20 cellular contexts compared by ENCODE assay signal in genomic region chr2:46012618-46013240, GRCh38.
A peak's percentile ranks its signal among the peaks of the same experiment; 100 is the strongest.
DNase-seq lines count a peak whose midpoint lies in the region; ATAC-seq and TF ChIP-seq lines count a peak whose summit lies in the region.
"Had no signal": no experiment of that assay in that cellular context is flagged by ENCODE, and none has a peak within 500 bp of the region (broad histone marks: within the 10 kb centered on the region; RNA-seq: fewer than 3 reads in every experiment).

No MANE protein-coding gene starts in this region.

- no peak overlapping the region for H2AFZ ChIP-seq in mammary epithelial cell (ENCODE audit: low read depth, low read length)

- H3K27ac ChIP-seq in mammary epithelial cell (ENCODE audit: insufficient read depth, low read depth, low read length) (no peak overlapping the region), breast epithelium (no peak overlapping the region), upper lobe of left lung (peak overlapping the region in 3 of 4 donors; percentile 28 to 62 (median 43)), A673 (ENCODE audit: low read depth, low read length, poor library complexity, severe bottlenecking) (no peak overlapping the region)
- H3K27ac ChIP-seq: HL-60, RWPE1 had no signal

- no peak for ATAC-seq in upper lobe of left lung (ENCODE audit: low FRiP score in 2 of 2)
- ATAC-seq: PC-3 had no signal

- no peaks in the 10 kb centered on the region for H3K27me3 ChIP-seq in mammary epithelial cell (ENCODE audit: insufficient read depth, low read length)
- no peaks in the 10 kb centered on the region for H3K27me3 ChIP-seq in breast epithelium
- no peaks in the 10 kb centered on the region for H3K27me3 ChIP-seq in upper lobe of left lung
- H3K27me3 ChIP-seq in A673 (replicated peaks; ENCODE audit: insufficient read depth, low read depth, low read length, poor library complexity) = no peaks in the 10 kb centered on the region

- H3K27ac Mint-ChIP-seq in activated CD4-positive, alpha-beta memory T cell treated with anti-CD3 and anti-CD28 coated beads for 36 hours = peak overlapping the region; percentile 68
- peak overlapping the region; percentile 43 for H3K27ac Mint-ChIP-seq in endothelial cell (ENCODE audit: unreplicated experiment)
- H3K27ac Mint-ChIP-seq: CD4-positive, alpha-beta T cell; IgD-negative memory B cell had no signal

- TF ChIP-seq POLR2A in breast epithelium (IDR thresholded peaks at IDR 0.05) (no peak), upper lobe of left lung (IDR thresholded peaks at IDR 0.05) (no peak)

- H3K36me3 Mint-ChIP-seq in activated CD4-positive, alpha-beta memory T cell treated with anti-CD3 and anti-CD28 coated beads for 36 hours = peaks cover 3% of the 10 kb centered on the region
- peaks cover 8% of the 10 kb centered on the region for H3K36me3 Mint-ChIP-seq in endothelial cell (ENCODE audit: low read depth, unreplicated experiment)

- H3K4me2 ChIP-seq in mammary epithelial cell (ENCODE audit: insufficient read depth, low read depth, low read length) = no peak overlapping the region

- TF ChIP-seq CTCF in mammary epithelial cell (conservative IDR thresholded peaks at IDR 0.05 in 1 of 2, IDR thresholded peaks at IDR 0.05 in 1 of 2; ENCODE audit: extremely low read depth in 1 of 2, insufficient read depth in 1 of 2, low read depth in 1 of 2, low read length in 2 of 2) = no peak
- no peak for TF ChIP-seq CTCF in breast epithelium (IDR thresholded peaks at IDR 0.05)
- TF ChIP-seq CTCF in endothelial cell (IDR thresholded peaks at IDR 0.05; ENCODE audit: unreplicated experiment) = no peak
- TF ChIP-seq CTCF in upper lobe of left lung (IDR thresholded peaks at IDR 0.05) = no peak
- TF ChIP-seq CTCF in A673 (conservative IDR thresholded peaks at IDR 0.05; ENCODE audit: low read depth, low read length) = no peak

- H3K9me3 ChIP-seq in mammary epithelial cell (replicated peaks; ENCODE audit: insufficient read depth, low read length) = no peaks in the 10 kb centered on the region
- no peaks in the 10 kb centered on the region for H3K9me3 ChIP-seq in breast epithelium
- no peaks in the 10 kb centered on the region for H3K9me3 ChIP-seq in upper lobe of left lung
- no peaks in the 10 kb centered on the region for H3K9me3 ChIP-seq in A673 (ENCODE audit: low read depth, low read length, poor library complexity, severe bottlenecking)

- intact Hi-C loops in mammary epithelial cell (cut with micrococcal nuclease) = loop anchor here (5.0 kb wide), 1 partner anchor 160 kb away; no protein-coding TSS in a partner anchor
- intact Hi-C loops in breast epithelium (cut with DNase I; ENCODE audit: low total_unique reads) = no loop called here
- intact Hi-C loops in activated CD4-positive, alpha-beta memory T cell treated with anti-CD3 and anti-CD28 coated beads for 36 hours (cut with micrococcal nuclease) = loop anchor here (5.0 kb wide), 1 partner anchor 35 kb away; no protein-coding TSS in a partner anchor
- intact Hi-C loops in A673 (cut with micrococcal nuclease; ENCODE audit: unreplicated experiment) = no loop called here

- POLR2A ChIA-PET in activated CD4-positive, alpha-beta memory T cell treated with anti-CD3 and anti-CD28 coated beads for 36 hours (lab: Charles Lee) = interaction anchor here (1.3 kb wide), 1 partner anchor 13 kb away, joined by 3 read pairs; no protein-coding TSS in a partner anchor
- POLR2A ChIA-PET in A673 (lab: Charles Lee; ENCODE audit: low non-redundant PET) = no interaction called here

- DNase-seq in mammary epithelial cell (peak; percentile 5), breast epithelium (ENCODE audit: low spot score in 2 of 2) (no peak), endothelial cell (ENCODE audit: low spot score) (no peak), upper lobe of left lung (no peak), middle frontal gyrus (ENCODE audit: extremely low spot score, low spot score) (no peak), A673 (ENCODE audit: low spot score) (no peak), hippocampal formation (lab: John Stamatoyannopoulos, UW) (no peak)
- DNase-seq in activated CD4-positive, alpha-beta memory T cell treated with anti-CD3 and anti-CD28 coated beads for 36 hours = no peak
- DNase-seq: CD4-positive, alpha-beta T cell; DMS153; H9; Karpas-422; NCI-H1436; NCI-H2029; NCI-H2171; NCI-H526; PC-3 had no signal

- 50% methylated on average over 3 of the region's 3 CpGs for WGBS in mammary epithelial cell (ENCODE audit: low coverage, missing lambda C conversion rate)
- WGBS in upper lobe of left lung, 2 donors = 65 to 71% methylated on average over 3 of the region's 3 CpGs

- H3K4me3 Mint-ChIP-seq in activated CD4-positive, alpha-beta memory T cell treated with anti-CD3 and anti-CD28 coated beads for 36 hours = no peak overlapping the region
- H3K4me3 Mint-ChIP-seq in endothelial cell (ENCODE audit: unreplicated experiment) = no peak overlapping the region
- H3K4me3 Mint-ChIP-seq: CD4-positive, alpha-beta T cell; H9; IgD-negative memory B cell had no signal

- H3K9me3 Mint-ChIP-seq in activated CD4-positive, alpha-beta memory T cell treated with anti-CD3 and anti-CD28 coated beads for 36 hours = no peaks in the 10 kb centered on the region
- H3K9me3 Mint-ChIP-seq in endothelial cell (ENCODE audit: unreplicated experiment) = no peaks in the 10 kb centered on the region
- H3K9me3 Mint-ChIP-seq: CD4-positive, alpha-beta T cell; H9; IgD-negative memory B cell had no signal

- H3K4me3 ChIP-seq in mammary epithelial cell (replicated peaks in 1 of 3; ENCODE audit: insufficient read depth in 1 of 3, low read depth in 2 of 3, low read length in 3 of 3) (no peak overlapping the region), breast epithelium (no peak overlapping the region), upper lobe of left lung (no peak overlapping the region), A673 (ENCODE audit: low read depth, low read length, poor library complexity, severe bottlenecking) (no peak overlapping the region)

- dilution Hi-C loops in mammary epithelial cell (cut with HindIII; ENCODE audit: low sequenced_read_pairs) = no loop called here

- no peaks in the 10 kb centered on the region for H4K20me1 ChIP-seq in mammary epithelial cell (ENCODE audit: insufficient read depth, low read length)

- no peaks in the 10 kb centered on the region for H3K27me3 Mint-ChIP-seq in activated CD4-positive, alpha-beta memory T cell treated with anti-CD3 and anti-CD28 coated beads for 36 hours
- peaks cover 6% of the 10 kb centered on the region for H3K27me3 Mint-ChIP-seq in endothelial cell (ENCODE audit: unreplicated experiment)
- H3K27me3 Mint-ChIP-seq: CD4-positive, alpha-beta T cell; IgD-negative memory B cell had no signal

- H3K4me1 Mint-ChIP-seq in activated CD4-positive, alpha-beta memory T cell treated with anti-CD3 and anti-CD28 coated beads for 36 hours (ENCODE audit: low read depth) = peaks cover 11% of the 10 kb centered on the region
- H3K4me1 Mint-ChIP-seq in endothelial cell (ENCODE audit: unreplicated experiment) = peaks cover 34% of the 10 kb centered on the region
- H3K4me1 Mint-ChIP-seq: IgD-negative memory B cell had no signal

- CTCF ChIA-PET in mammary epithelial cell (lab: Charles Lee; ENCODE audit: low non-redundant PET) (no interaction called here), A673 (lab: Charles Lee) (interaction anchor here (1.1 kb wide), 1 partner anchor 50 kb away, joined by 4 read pairs; no protein-coding TSS in a partner anchor)
- CTCF ChIA-PET in activated CD4-positive, alpha-beta memory T cell treated with anti-CD3 and anti-CD28 coated beads for 36 hours (lab: Charles Lee) = interaction anchor here (0.8 to 1.3 kb wide), 9 partner anchors 8 to 448 kb away, joined by 3 to 6 read pairs (median 3); no protein-coding TSS in a partner anchor

- no peak overlapping the region for H3K9ac ChIP-seq in mammary epithelial cell (ENCODE audit: insufficient read depth, low read length)

- peaks cover 31% of the 10 kb centered on the region for H3K4me1 ChIP-seq in mammary epithelial cell (ENCODE audit: insufficient read depth, low read length)
- no peaks in the 10 kb centered on the region for H3K4me1 ChIP-seq in breast epithelium
- peaks cover 0 to 22% (median 15%) of the 10 kb centered on the region in 4 donors for H3K4me1 ChIP-seq in upper lobe of left lung
- peaks cover 14% of the 10 kb centered on the region for H3K4me1 ChIP-seq in A673 (ENCODE audit: insufficient read depth, low read length, poor library complexity, severe bottlenecking)

- in situ Hi-C loops in mammary epithelial cell (cut with MboI; ENCODE audit: low sequenced_read_pairs in 2 of 2) = loop anchor here in 1 of 2 donors (10.0 kb wide), 1 partner anchor 342 kb away; no protein-coding TSS in a partner anchor

- no peaks in the 10 kb centered on the region for H3K36me3 ChIP-seq in mammary epithelial cell (ENCODE audit: insufficient read depth, low read length)
- no peaks in the 10 kb centered on the region for H3K36me3 ChIP-seq in breast epithelium
- H3K36me3 ChIP-seq in upper lobe of left lung = peaks cover 0 to 19% (median 1%) of the 10 kb centered on the region in 4 donors
- H3K36me3 ChIP-seq in A673 (ENCODE audit: insufficient read depth, low read length, poor library complexity, severe bottlenecking) = no peaks in the 10 kb centered on the region

- no peak for TF ChIP-seq EP300 in upper lobe of left lung (IDR thresholded peaks at IDR 0.05)

- H3K79me2 ChIP-seq in mammary epithelial cell (ENCODE audit: insufficient read depth, low read length) = no peaks in the 10 kb centered on the region

- BruUV-seq in mammary epithelial cell (replicated peaks; lab: Mats Ljungman, UMichigan) = no TSS peak
- no TSS peak for BruUV-seq in A673 (replicated peaks; lab: Mats Ljungman, UMichigan)

Comparison
In these comparisons a context has a peak if more than half of its experiments do, and no peak if none do; other contexts are left out.
1. intact Hi-C loops: an anchor here in mammary epithelial cell (5.0 kb wide) and activated CD4-positive, alpha-beta memory T cell treated with anti-CD3 and anti-CD28 coated beads for 36 hours (5.0 kb wide); none called in breast epithelium and A673.
2. H3K27ac ChIP-seq: peak in upper lobe of left lung (3 of 4); none in mammary epithelial cell (single experiment), breast epithelium (0 of 2) and A673 (single experiment).